In genomic region chr18:62939925-62940324, GRCh38 we compare ENCODE assay signal across 2 cellular contexts.
TF ChIP-seq lines count a peak whose summit lies in the region.

No MANE protein-coding gene starts in this region.

TF ChIP-seq in IMR-90, 13 proteins besides CTCF, POLR2A, EP300 and RAD21 (continued from another document):
- TF ChIP-seq MAZ (IDR thresholded peaks at IDR 0.05; ENCODE audit: borderline replicate concordance, low read depth, low read length) (no peak), ELK1 (IDR thresholded peaks at IDR 0.05; ENCODE audit: borderline replicate concordance, low read depth, low read length) (no peak)

TF ChIP-seq in GM12878, 131 proteins besides CTCF, POLR2A, EP300 and RAD21:
- TF ChIP-seq MLLT1 (IDR thresholded peaks at IDR 0.05): no peak
- TF ChIP-seq GABPA (IDR thresholded peaks at IDR 0.05; ENCODE audit: low read depth): no peak
- TF ChIP-seq PAX5 (IDR thresholded peaks at IDR 0.05; ENCODE audit: borderline replicate concordance, low read depth, low read length): no peak
- no peak for TF ChIP-seq ZZZ3 (IDR thresholded peaks at IDR 0.05; ENCODE audit: control insufficient read depth, insufficient read length, low read depth)
- TF ChIP-seq ETV6 (conservative IDR thresholded peaks at IDR 0.05 in 1 of 2, IDR thresholded peaks at IDR 0.05 in 1 of 2; ENCODE audit: borderline replicate concordance in 1 of 2, low read depth in 1 of 2): no peak
- TF ChIP-seq CHD4 (IDR thresholded peaks at IDR 0.05): no peak
- no peak for TF ChIP-seq EED (IDR thresholded peaks at IDR 0.05; ENCODE audit: low read depth)
- TF ChIP-seq ZBTB33 (IDR thresholded peaks at IDR 0.05): no peak
